Comparison of ENCODE assay signal across 1 cellular context in the genomic region with DNA sequence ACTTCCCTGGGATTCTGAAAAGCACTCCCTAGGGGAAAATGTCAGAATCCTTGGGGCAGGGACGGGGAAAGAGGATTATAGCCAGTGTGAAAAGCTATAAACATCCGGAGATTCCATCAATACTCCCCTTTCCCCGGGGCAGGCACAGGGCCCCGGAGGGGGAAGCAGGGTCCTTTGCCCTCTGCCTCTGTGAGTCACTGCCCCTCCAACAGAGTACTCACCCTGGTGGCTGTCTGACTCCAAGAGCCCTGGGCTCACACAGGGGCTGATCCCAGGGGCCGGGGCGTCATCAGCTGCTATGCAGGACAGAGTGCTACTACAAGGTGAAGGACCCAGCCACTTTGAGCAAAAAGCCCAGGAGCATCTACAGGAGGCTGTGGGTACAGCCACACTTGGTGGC.
TF ChIP-seq lines count a peak whose summit lies in the region.

No MANE protein-coding gene starts in this region.

TF ChIP-seq in SK-N-SH treated with all-trans-retinoic acid at 6 μM for 48 hours, 23 proteins besides CTCF, POLR2A, EP300 and RAD21 (continued from another document):
- TF ChIP-seq, protein P1, sequence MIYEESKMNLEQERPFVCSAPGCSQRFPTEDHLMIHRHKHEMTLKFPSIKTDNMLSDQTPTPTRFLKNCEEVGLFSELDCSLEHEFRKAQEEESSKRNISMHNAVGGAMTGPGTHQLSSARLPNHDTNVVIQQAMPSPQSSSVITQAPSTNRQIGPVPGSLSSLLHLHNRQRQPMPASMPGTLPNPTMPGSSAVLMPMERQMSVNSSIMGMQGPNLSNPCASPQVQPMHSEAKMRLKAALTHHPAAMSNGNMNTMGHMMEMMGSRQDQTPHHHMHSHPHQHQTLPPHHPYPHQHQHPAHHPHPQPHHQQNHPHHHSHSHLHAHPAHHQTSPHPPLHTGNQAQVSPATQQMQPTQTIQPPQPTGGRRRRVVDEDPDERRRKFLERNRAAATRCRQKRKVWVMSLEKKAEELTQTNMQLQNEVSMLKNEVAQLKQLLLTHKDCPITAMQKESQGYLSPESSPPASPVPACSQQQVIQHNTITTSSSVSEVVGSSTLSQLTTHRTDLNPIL (CRISPR knock-in tag; IDR thresholded peaks at IDR 0.05; ENCODE audit: low read depth): no peak
- TF ChIP-seq, protein P2, sequence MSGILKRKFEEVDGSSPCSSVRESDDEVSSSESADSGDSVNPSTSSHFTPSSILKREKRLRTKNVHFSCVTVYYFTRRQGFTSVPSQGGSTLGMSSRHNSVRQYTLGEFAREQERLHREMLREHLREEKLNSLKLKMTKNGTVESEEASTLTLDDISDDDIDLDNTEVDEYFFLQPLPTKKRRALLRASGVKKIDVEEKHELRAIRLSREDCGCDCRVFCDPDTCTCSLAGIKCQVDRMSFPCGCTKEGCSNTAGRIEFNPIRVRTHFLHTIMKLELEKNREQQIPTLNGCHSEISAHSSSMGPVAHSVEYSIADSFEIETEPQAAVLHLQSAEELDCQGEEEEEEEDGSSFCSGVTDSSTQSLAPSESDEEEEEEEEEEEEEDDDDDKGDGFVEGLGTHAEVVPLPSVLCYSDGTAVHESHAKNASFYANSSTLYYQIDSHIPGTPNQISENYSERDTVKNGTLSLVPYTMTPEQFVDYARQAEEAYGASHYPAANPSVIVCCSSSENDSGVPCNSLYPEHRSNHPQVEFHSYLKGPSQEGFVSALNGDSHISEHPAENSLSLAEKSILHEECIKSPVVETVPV (CRISPR knock-in tag; IDR thresholded peaks at IDR 0.05): no peak
- TF ChIP-seq, protein P3, sequence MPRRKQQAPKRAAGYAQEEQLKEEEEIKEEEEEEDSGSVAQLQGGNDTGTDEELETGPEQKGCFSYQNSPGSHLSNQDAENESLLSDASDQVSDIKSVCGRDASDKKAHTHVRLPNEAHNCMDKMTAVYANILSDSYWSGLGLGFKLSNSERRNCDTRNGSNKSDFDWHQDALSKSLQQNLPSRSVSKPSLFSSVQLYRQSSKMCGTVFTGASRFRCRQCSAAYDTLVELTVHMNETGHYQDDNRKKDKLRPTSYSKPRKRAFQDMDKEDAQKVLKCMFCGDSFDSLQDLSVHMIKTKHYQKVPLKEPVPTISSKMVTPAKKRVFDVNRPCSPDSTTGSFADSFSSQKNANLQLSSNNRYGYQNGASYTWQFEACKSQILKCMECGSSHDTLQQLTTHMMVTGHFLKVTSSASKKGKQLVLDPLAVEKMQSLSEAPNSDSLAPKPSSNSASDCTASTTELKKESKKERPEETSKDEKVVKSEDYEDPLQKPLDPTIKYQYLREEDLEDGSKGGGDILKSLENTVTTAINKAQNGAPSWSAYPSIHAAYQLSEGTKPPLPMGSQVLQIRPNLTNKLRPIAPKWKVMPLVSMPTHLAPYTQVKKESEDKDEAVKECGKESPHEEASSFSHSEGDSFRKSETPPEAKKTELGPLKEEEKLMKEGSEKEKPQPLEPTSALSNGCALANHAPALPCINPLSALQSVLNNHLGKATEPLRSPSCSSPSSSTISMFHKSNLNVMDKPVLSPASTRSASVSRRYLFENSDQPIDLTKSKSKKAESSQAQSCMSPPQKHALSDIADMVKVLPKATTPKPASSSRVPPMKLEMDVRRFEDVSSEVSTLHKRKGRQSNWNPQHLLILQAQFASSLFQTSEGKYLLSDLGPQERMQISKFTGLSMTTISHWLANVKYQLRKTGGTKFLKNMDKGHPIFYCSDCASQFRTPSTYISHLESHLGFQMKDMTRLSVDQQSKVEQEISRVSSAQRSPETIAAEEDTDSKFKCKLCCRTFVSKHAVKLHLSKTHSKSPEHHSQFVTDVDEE (CRISPR knock-in tag; IDR thresholded peaks at IDR 0.05): no peak
- TF ChIP-seq CSDC2 (CRISPR knock-in tag; IDR thresholded peaks at IDR 0.05): no peak
TF ChIP-seq in SK-N-SH treated with all-trans-retinoic acid at 6 μM for 48 hours: peak in this region for 0.
